1 cellular context compared by ENCODE assay signal in genomic region chr5:66616495-66617222, GRCh38.
TF ChIP-seq lines count a peak whose summit lies in the region.

No MANE protein-coding gene starts in this region.

TF ChIP-seq in GM12878, 131 proteins besides CTCF, POLR2A, EP300 and RAD21 (continued from another document):
- TF ChIP-seq E2F4 (IDR thresholded peaks at IDR 0.05; ENCODE audit: low read depth, low read length): no peak
- TF ChIP-seq KLF5 (IDR thresholded peaks at IDR 0.05; ENCODE audit: partially characterized antibody): no peak
- no peak for TF ChIP-seq BCL11A (IDR thresholded peaks at IDR 0.05; ENCODE audit: low read depth, low read length)
